Comparison of ENCODE assay signal across 8 cellular contexts in genomic region chr5:177472460-177473441, GRCh38. TPM values are rescaled to one million over a fixed set of nuclear protein-coding genes. Genes with fewer than 3 reads are reported as not detected.
DNase-seq lines count a peak whose midpoint lies in the region; ATAC-seq, FAIRE-seq and TF ChIP-seq lines count a peak whose summit lies in the region.

No MANE protein-coding gene starts in this region.

- TF ChIP-seq POLR2A in NB4 (IDR thresholded peaks at IDR 0.05; ENCODE audit: extremely low read depth, insufficient read length): peak; percentile 30

- peaks cover 0 to 6% (median 3%) of the 10 kb centered on the region in 3 donors for H3K4me1 ChIP-seq in pancreas

- intact Hi-C loops in pancreas (cut with DNase I): no loop called here

- TF ChIP-seq CTCF in NB4 (IDR thresholded peaks at IDR 0.05; ENCODE audit: low read depth, low read length) (no peak), fibroblast of pulmonary artery (IDR thresholded peaks at IDR 0.05; ENCODE audit: low read length, missing control alignments) (no peak), pancreas (IDR thresholded peaks at IDR 0.05) (no peak)

- ATAC-seq in pancreas (peak; percentile 32 to 60 (median 46)), GM21528 (IDR thresholded peaks at IDR 0.05; ENCODE audit: low FRiP score, unreplicated experiment) (no peak)

- H3K36me3 ChIP-seq in pancreas: no peaks in the 10 kb centered on the region

- H3K27ac ChIP-seq in pancreas: peak overlapping the region in 1 of 4 donors; percentile 39

- H3K27me3 ChIP-seq in pancreas: no peaks in the 10 kb centered on the region

- peak; percentile 73 for DNase-seq in AG08396 (ENCODE audit: low spot score)
- DNase-seq in GM19238 (ENCODE audit: insufficient read length, low spot score): peak; percentile 82
- DNase-seq in NB4 (ENCODE audit: low read depth): peak; percentile 81
- peak; percentile 71 for DNase-seq in activated T-cell treated with anti-CD3 and anti-CD28 coated beads for 48 hours (ENCODE audit: low read depth)
- DNase-seq in fibroblast of pulmonary artery (ENCODE audit: low read depth): no peak
- DNase-seq in pancreas: peak in 2 of 6 donors; percentile 66 to 81
- no peak for DNase-seq in NK-92 treated with Interleukin-12 subunit alpha and Interleukin-12 subunit beta, amount 100 ng/mL, for 24 hours (lab: John Stamatoyannopoulos, UW)

- 3% methylated on average over 43 to 93 of the region's 93 CpGs for WGBS in pancreas, 2 donors

- H3K4me3 ChIP-seq in NB4 (ENCODE audit: low read depth, low read length) (peak overlapping the region; percentile 47), fibroblast of pulmonary artery (replicated peaks; ENCODE audit: low read depth, low read length) (peak overlapping the region; percentile 77), pancreas (peak overlapping the region; percentile 49 to 65 (median 60))

- no peaks in the 10 kb centered on the region for H3K9me3 ChIP-seq in pancreas

- no peak for FAIRE-seq in pancreas (lab: Jason Lieb, UNC)

RNA-seq across cellular contexts. Expression of gene DBN1, which starts 0.7 kb away (rescaled TPM):
- 10 to 100 TPM; 10.2 to 38.2 (median 15.7) TPM for total RNA-seq in pancreas
- 10 to 100 TPM; 17.1 to 29.2 TPM for polyA plus RNA-seq in pancreas

RNA-seq across cellular contexts. Expression of gene PDLIM7, which starts 24.7 kb away (rescaled TPM):
- 10 to 100 TPM in 2 of 6 donors, 1 to 10 TPM in 4; 3.9 to 39.9 (median 8.7) TPM for total RNA-seq in pancreas
- polyA plus RNA-seq in pancreas: 10 to 100 TPM; 23.2 to 38.0 TPM

RNA-seq across cellular contexts. Expression of gene PRR7, which starts 26.1 kb away (rescaled TPM):
- 1 to 10 TPM; 1.7 to 3.5 (median 2.5) TPM for total RNA-seq in pancreas
- polyA plus RNA-seq in pancreas: 1 to 10 TPM; 2.8 to 3.2 TPM

RNA-seq across cellular contexts. Expression of gene DOK3, which starts 36.9 kb away (rescaled TPM):
- total RNA-seq in pancreas: 10 to 100 TPM in 1 of 6 donors, 1 to 10 TPM in 4, under 1 TPM in 1; 0.98 to 11.4 (median 4.3) TPM
- polyA plus RNA-seq in pancreas: 1 to 10 TPM; 3.9 to 6.5 TPM

RNA-seq across cellular contexts. Expression of gene DDX41, which starts 44.0 kb away (rescaled TPM):
- total RNA-seq in pancreas: 10 to 100 TPM; 24.3 to 47.4 (median 39.4) TPM
- 10 to 100 TPM; 68.3 to 88.1 TPM for polyA plus RNA-seq in pancreas

Comparison
In these comparisons a context has a peak if more than half of its experiments do, and no peak if none do; other contexts are left out.
1. DNase-seq: peak in AG08396 (single experiment), GM19238 (single experiment), NB4 (single experiment) and activated T-cell treated with anti-CD3 and anti-CD28 coated beads for 48 hours (single experiment); none in fibroblast of pulmonary artery (single experiment) and NK-92 treated with Interleukin-12 subunit alpha and Interleukin-12 subunit beta, amount 100 ng/mL, for 24 hours (single experiment).
2. Peak in every context shown above with its lines, with median percentiles within 50 percentile points of each other: H3K4me3 ChIP-seq.